ENCODE assay signal across 25 cellular contexts in the genomic region with DNA sequence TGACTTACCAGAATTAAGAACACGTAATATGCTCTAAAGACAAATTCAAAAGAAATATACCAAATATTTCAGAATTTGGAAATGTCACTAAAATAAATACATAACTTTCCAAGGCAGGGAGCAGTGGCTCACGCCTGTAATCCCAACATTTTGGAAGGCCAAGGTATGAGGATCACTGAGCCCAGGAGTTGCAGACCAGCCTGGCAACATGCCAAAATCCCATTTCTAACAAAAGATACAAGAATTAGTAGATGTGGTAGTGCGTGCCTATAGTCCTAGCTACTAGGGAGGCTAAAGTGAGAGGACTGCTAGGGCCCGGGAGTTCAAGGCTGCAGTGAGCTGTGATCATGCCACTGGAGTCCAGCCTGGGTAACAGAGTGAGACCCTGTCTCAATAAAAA.
"Had no signal": no experiment of that assay in that cellular context is flagged by ENCODE, and none has a peak within 500 bp of the region (broad histone marks: within the 10 kb centered on the region; RNA-seq: fewer than 3 reads in every experiment).

No MANE protein-coding gene starts in this region.

- H3K4me1 ChIP-seq: SJCRH30 had no signal

- H3K4me3 ChIP-seq: MG63, SJCRH30 had no signal

- H3K27ac ChIP-seq: SJCRH30 had no signal

- H3K27ac Mint-ChIP-seq: activated B cell treated with CpG ODN at 0.5 μM for 24 hours; activated CD4-positive, alpha-beta T cell treated with anti-CD3 and anti-CD28 coated beads, Interleukin-2, amount 10 ng/mL, durations not matched to agents 24 days and 14 days; activated naive CD4-positive, alpha-beta T cell treated with anti-CD3 and anti-CD28 coated beads for 36 hours; activated naive CD8-positive, alpha-beta T cell; brain; T-helper 1 cell treated with Interleukin-12 subunit alpha and Interleukin-12 subunit beta and Interleukin-4 antibody, amounts not matched to agents 30 μg/mL and 1 μg/mL, for 36 hours had no signal

- H3K9me3 Mint-ChIP-seq: activated B cell treated with CpG ODN at 0.5 μM for 24 hours; activated CD4-positive, alpha-beta T cell treated with anti-CD3 and anti-CD28 coated beads, Interleukin-2, amount 10 ng/mL, durations not matched to agents 24 days and 14 days; activated naive CD4-positive, alpha-beta T cell treated with anti-CD3 and anti-CD28 coated beads for 36 hours; activated T-cell treated with anti-CD3 and anti-CD28 coated beads, Interleukin-2, amount 50 U/mL, for 4 hours; brain; central memory CD8-positive, alpha-beta T cell; T-helper 1 cell treated with Interleukin-12 subunit alpha and Interleukin-12 subunit beta and Interleukin-4 antibody, amounts not matched to agents 30 μg/mL and 1 μg/mL, for 36 hours had no signal

- DNase-seq: activated B cell treated with CpG ODN at 0.5 μM for 24 hours; activated CD4-positive, alpha-beta T cell treated with anti-CD3 and anti-CD28 coated beads for 1 hour; activated CD4-positive, alpha-beta T cell treated with anti-CD3 and anti-CD28 coated beads, Interleukin-2, amount 10 ng/mL, durations not matched to agents 24 days and 14 days; activated CD4-positive, alpha-beta T cell treated with anti-CD3 and anti-CD28 coated beads, Interleukin-2, amount 50 U/mL, for 48 hours; activated effector memory CD4-positive, alpha-beta T cell treated with anti-CD3 and anti-CD28 coated beads, Interleukin-2, amount 50 U/mL, for 16 hours; activated naive CD4-positive, alpha-beta T cell treated with anti-CD3 and anti-CD28 coated beads for 36 hours; activated T-cell treated with anti-CD3 and anti-CD28 coated beads, Interleukin-2, amount 50 U/mL, for 4 hours; amygdala; MG63; MV-4-11; NCI-H1092 treated with DMSO at 0.1 percent for 48 hours; NCI-H1417 treated with DMSO at 0.1 percent for 48 hours; NCI-H1694; NCI-H2029; NCI-H524 treated with DMSO at 0.1 percent for 48 hours; NCI-H748 treated with DMSO at 0.1 percent for 48 hours; NK-92 treated with Interleukin-12 subunit alpha and Interleukin-12 subunit beta, amount 100 ng/mL, for 24 hours; OCI-M1; Right ventricle myocardium superior had no signal

- H3K27me3 Mint-ChIP-seq: activated B cell treated with CpG ODN at 0.5 μM for 24 hours; activated CD4-positive, alpha-beta T cell treated with anti-CD3 and anti-CD28 coated beads, Interleukin-2, amount 10 ng/mL, durations not matched to agents 24 days and 14 days; activated naive CD8-positive, alpha-beta T cell; brain; central memory CD8-positive, alpha-beta T cell had no signal

- H3K4me3 Mint-ChIP-seq: activated B cell treated with CpG ODN at 0.5 μM for 24 hours; activated CD4-positive, alpha-beta T cell treated with anti-CD3 and anti-CD28 coated beads, Interleukin-2, amount 10 ng/mL, durations not matched to agents 24 days and 14 days; activated naive CD4-positive, alpha-beta T cell treated with anti-CD3 and anti-CD28 coated beads for 36 hours; activated naive CD8-positive, alpha-beta T cell; activated T-cell treated with anti-CD3 and anti-CD28 coated beads, Interleukin-2, amount 50 U/mL, for 4 hours; brain; central memory CD8-positive, alpha-beta T cell; T-helper 1 cell treated with Interleukin-12 subunit alpha and Interleukin-12 subunit beta and Interleukin-4 antibody, amounts not matched to agents 30 μg/mL and 1 μg/mL, for 36 hours had no signal

- H3K36me3 ChIP-seq: MG63, SJCRH30 had no signal

- H3K9me3 ChIP-seq: MG63, SJCRH30 had no signal

- ATAC-seq: activated T-cell treated with anti-CD3 and anti-CD28 coated beads, Interleukin-2, amount 50 U/mL, for 4 hours; Panc1 had no signal
